ENCODE assay signal across 8 cellular contexts in the genomic region with DNA sequence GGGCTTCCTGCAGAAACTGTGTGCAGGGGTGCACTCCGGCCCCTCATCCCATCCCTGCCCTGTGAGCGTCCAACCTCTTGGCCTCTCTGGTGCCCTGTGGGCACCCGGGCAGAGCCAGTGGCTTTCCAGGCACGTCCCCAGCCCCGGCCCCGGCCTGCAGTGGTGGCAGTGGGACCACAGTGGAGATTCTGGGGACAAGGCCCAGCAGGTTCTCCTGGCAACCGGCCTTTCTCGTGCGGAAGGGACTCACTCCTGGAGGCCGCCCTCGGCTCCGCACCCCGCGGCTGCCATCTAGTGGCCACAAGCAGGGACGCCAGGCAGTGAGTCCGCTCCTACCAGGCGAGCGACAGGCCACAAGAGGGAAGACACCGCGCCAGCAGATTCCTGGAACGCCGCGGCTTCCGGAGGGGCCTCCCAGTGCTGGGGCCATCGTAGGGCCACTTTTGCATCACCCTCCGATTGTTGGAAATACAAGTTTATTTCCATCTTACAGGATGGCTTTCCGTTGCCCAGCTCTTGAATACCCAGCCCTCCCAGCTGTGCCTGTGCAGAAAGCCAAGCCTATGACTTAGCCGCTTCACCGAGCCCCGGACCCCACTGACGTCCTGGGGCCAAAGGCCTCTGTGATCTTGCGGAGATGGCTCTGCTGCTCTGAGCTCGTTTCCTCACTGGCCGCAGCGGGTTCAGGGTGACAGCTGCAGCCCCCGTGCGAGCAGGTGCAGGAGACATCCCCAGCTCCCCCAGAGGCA.
DNase-seq lines count a peak whose midpoint lies in the region; ATAC-seq and TF ChIP-seq lines count a peak whose summit lies in the region.

No MANE protein-coding gene starts in this region.

- H3K27me3 Mint-ChIP-seq in activated naive CD8-positive, alpha-beta T cell treated with anti-CD3 and anti-CD28 coated beads for 36 hours = peaks cover 11% of the 10 kb centered on the region

- ATAC-seq in HG03039 (IDR thresholded peaks at IDR 0.05; ENCODE audit: unreplicated experiment) = no peak

- no peaks in the 10 kb centered on the region for H3K4me1 ChIP-seq in vagina

- H3K4me3 ChIP-seq in SU-DHL-6 (ENCODE audit: insufficient read depth, low read length, poor library complexity, severe bottlenecking) (no peak overlapping the region), vagina (no peak overlapping the region)

- H3K27me3 ChIP-seq in SU-DHL-6 (ENCODE audit: low read length) (no peaks in the 10 kb centered on the region), vagina (no peaks in the 10 kb centered on the region)

- H3K9me3 ChIP-seq in SU-DHL-6 (ENCODE audit: insufficient read depth, low read length) = peaks cover 11% of the 10 kb centered on the region; the same call in 1 of the 2 replicates
- H3K9me3 ChIP-seq in vagina = peaks cover 7% of the 10 kb centered on the region

- H3K4me2 ChIP-seq in SU-DHL-6 (ENCODE audit: low read depth, low read length, poor library complexity, severe bottlenecking) = no peak overlapping the region

- no peak overlapping the region for H3K9ac ChIP-seq in SU-DHL-6 (ENCODE audit: low read length)

- H3K79me2 ChIP-seq in SU-DHL-6 (ENCODE audit: insufficient read depth, low read length) = no peaks in the 10 kb centered on the region

- intact Hi-C loops in cardiac septum (cut with DNase I) (loop anchor here (1.0 kb wide), 1 partner anchor 288 kb away; no protein-coding TSS in a partner anchor), posterior vena cava (cut with DNase I) (loop anchor here in 1 of 2 donors (5.0 kb wide), 1 partner anchor 288 kb away; no protein-coding TSS in a partner anchor), vagina (cut with DNase I) (no loop called here)

- 0 out of 2 replicates have a peak, but pooled peaks cover 3% of the 10 kb centered on the region for H3K36me3 ChIP-seq in SU-DHL-6 (ENCODE audit: low read length)
- no peaks in the 10 kb centered on the region for H3K36me3 ChIP-seq in vagina

- H3K27ac ChIP-seq in SU-DHL-6 (ENCODE audit: low read depth, low read length) (no peak overlapping the region), vagina (no peak overlapping the region)

- H3F3A ChIP-seq in SU-DHL-6 (ENCODE audit: insufficient read depth) = no peaks in the 10 kb centered on the region

- peak; percentile 94 for TF ChIP-seq CTCF in GM10266 (IDR thresholded peaks at IDR 0.05; ENCODE audit: control insufficient read depth, insufficient read depth, low read depth, missing control alignments)
- peak; percentile 57 for TF ChIP-seq CTCF in SU-DHL-6 (IDR thresholded peaks at IDR 0.05; ENCODE audit: insufficient read depth, low read length, poor library complexity, severe bottlenecking)
- peak; percentile 69 to 87 (median 71) for TF ChIP-seq CTCF in vagina (IDR thresholded peaks at IDR 0.05)

- no peak overlapping the region for H2AFZ ChIP-seq in SU-DHL-6 (ENCODE audit: low read depth, low read length, severe bottlenecking)

- DNase-seq in GM10266 (ENCODE audit: extremely low spot score) (peak; percentile 84), NCI-H1092 (lab: John Stamatoyannopoulos, UW) (peak; percentile 71), cardiac septum (ENCODE audit: low spot score) (peak; percentile 89), posterior vena cava (ENCODE audit: low spot score) (peak; percentile 93), vagina (ENCODE audit: extremely low spot score in 2 of 2) (no peak)
- peak; percentile 67 for DNase-seq in activated naive CD8-positive, alpha-beta T cell treated with anti-CD3 and anti-CD28 coated beads for 36 hours

- H3K4me1 Mint-ChIP-seq in activated naive CD8-positive, alpha-beta T cell treated with anti-CD3 and anti-CD28 coated beads for 36 hours = no peaks in the 10 kb centered on the region

- H3K9me2 ChIP-seq in SU-DHL-6 (replicated peaks; ENCODE audit: insufficient read depth, low read length) = no peaks in the 10 kb centered on the region

- H3K36me3 Mint-ChIP-seq in activated naive CD8-positive, alpha-beta T cell treated with anti-CD3 and anti-CD28 coated beads for 36 hours = no peaks in the 10 kb centered on the region

- H3K9me3 Mint-ChIP-seq in activated naive CD8-positive, alpha-beta T cell treated with anti-CD3 and anti-CD28 coated beads for 36 hours = peaks cover 13% of the 10 kb centered on the region

- H3K27ac Mint-ChIP-seq in activated naive CD8-positive, alpha-beta T cell treated with anti-CD3 and anti-CD28 coated beads for 36 hours = no peak overlapping the region

- H3K4me3 Mint-ChIP-seq in activated naive CD8-positive, alpha-beta T cell treated with anti-CD3 and anti-CD28 coated beads for 36 hours = no peak overlapping the region

- no peaks in the 10 kb centered on the region for H4K20me1 ChIP-seq in SU-DHL-6 (ENCODE audit: low read depth, low read length)

- TF ChIP-seq POLR2A in vagina (IDR thresholded peaks at IDR 0.05) = no peak

Comparison
In these comparisons a context has a peak if more than half of its experiments do, and no peak if none do; other contexts are left out.
1. DNase-seq: peak in GM10266 (single experiment), NCI-H1092 (single experiment), activated naive CD8-positive, alpha-beta T cell treated with anti-CD3 and anti-CD28 coated beads for 36 hours (single experiment), cardiac septum (single experiment) and posterior vena cava (single experiment); none in vagina (0 of 2).
2. Peak in every context shown above with its lines, with median percentiles within 50 percentile points of each other: CTCF ChIP-seq.